Comparison of ENCODE assay signal across 8 cellular contexts in genomic region chr10:23094786-23095403, GRCh38. TPM values are rescaled to one million over a fixed set of nuclear protein-coding genes. Genes with fewer than 3 reads are reported as not detected.
DNase-seq lines count a peak whose midpoint lies in the region; ATAC-seq and TF ChIP-seq lines count a peak whose summit lies in the region.

No MANE protein-coding gene starts in this region.

- peaks cover 12% of the 10 kb centered on the region for H3K4me1 ChIP-seq in A673 (ENCODE audit: insufficient read depth, low read length, poor library complexity, severe bottlenecking)
- peaks cover 24% of the 10 kb centered on the region for H3K4me1 ChIP-seq in HUES64 (ENCODE audit: insufficient read depth, low read length)

- no peak overlapping the region for H3K9ac ChIP-seq in HUES64 (ENCODE audit: low read depth, low read length)

- H3K9me3 Mint-ChIP-seq in central memory CD8-positive, alpha-beta T cell = peaks cover 5% of the 10 kb centered on the region
- H3K9me3 Mint-ChIP-seq in naive thymus-derived CD8-positive, alpha-beta T cell = peaks cover 0 to 27% (median 3%) of the 10 kb centered on the region in 9 donors

- TF ChIP-seq CTCF in A673 (conservative IDR thresholded peaks at IDR 0.05; ENCODE audit: low read depth, low read length) = no peak

- H3K27ac Mint-ChIP-seq in central memory CD8-positive, alpha-beta T cell (ENCODE audit: low read depth) = peak overlapping the region; percentile 61
- H3K27ac Mint-ChIP-seq in naive thymus-derived CD8-positive, alpha-beta T cell = peak overlapping the region; percentile 66 to 91 (median 87)

- H3K27me3 ChIP-seq in A673 (replicated peaks; ENCODE audit: insufficient read depth, low read depth, low read length, poor library complexity) (no peaks in the 10 kb centered on the region), HUES64 (ENCODE audit: insufficient read depth, low read length) (no peaks in the 10 kb centered on the region)

- BruUV-seq in A673 (replicated peaks; lab: Mats Ljungman, UMichigan) = no TSS peak

- H3K36me3 Mint-ChIP-seq in central memory CD8-positive, alpha-beta T cell (ENCODE audit: insufficient read depth) = peaks cover 11% of the 10 kb centered on the region
- no peaks in the 10 kb centered on the region for H3K36me3 Mint-ChIP-seq in naive thymus-derived CD8-positive, alpha-beta T cell

- H3K9me3 ChIP-seq in A673 (ENCODE audit: low read depth, low read length, poor library complexity, severe bottlenecking) = peaks cover 19% of the 10 kb centered on the region
- H3K9me3 ChIP-seq in HUES64 (ENCODE audit: insufficient read depth, low read depth, low read length) = no peaks in the 10 kb centered on the region

- peaks cover 9% of the 10 kb centered on the region for H3K36me3 ChIP-seq in A673 (ENCODE audit: insufficient read depth, low read length, poor library complexity, severe bottlenecking)
- H3K36me3 ChIP-seq in HUES64 (ENCODE audit: insufficient read depth, low read length) = no peaks in the 10 kb centered on the region

- peaks cover 33% of the 10 kb centered on the region for H3K4me1 Mint-ChIP-seq in central memory CD8-positive, alpha-beta T cell
- peaks cover 17 to 35% (median 22%) of the 10 kb centered on the region in 4 donors for H3K4me1 Mint-ChIP-seq in naive thymus-derived CD8-positive, alpha-beta T cell

- no peak for DNase-seq in A673 (ENCODE audit: low spot score)
- DNase-seq in central memory CD8-positive, alpha-beta T cell (ENCODE audit: low spot score in 2 of 2) = no peak
- DNase-seq in naive thymus-derived CD8-positive, alpha-beta T cell = peak in 3 of 10 donors; percentile 3 to 10 (median 5)
- no peak for DNase-seq in NCI-H345 (lab: John Stamatoyannopoulos, UW)
- no peak for DNase-seq in SKM-1 (lab: John Stamatoyannopoulos, UW; ENCODE audit: unreplicated experiment)
- no peak for DNase-seq in AG20443 (ENCODE audit: low spot score)

- peak overlapping the region; percentile 91 for H3K4me3 Mint-ChIP-seq in central memory CD8-positive, alpha-beta T cell
- H3K4me3 Mint-ChIP-seq in naive thymus-derived CD8-positive, alpha-beta T cell = peak overlapping the region; percentile 73 to 92 (median 88)

- H3K27me3 Mint-ChIP-seq in central memory CD8-positive, alpha-beta T cell = no peaks in the 10 kb centered on the region
- no peaks in the 10 kb centered on the region for H3K27me3 Mint-ChIP-seq in naive thymus-derived CD8-positive, alpha-beta T cell

- CTCF ChIA-PET in A673 (lab: Charles Lee) = no interaction called here

- intact Hi-C loops in A673 (cut with micrococcal nuclease; ENCODE audit: unreplicated experiment) = no loop called here

- POLR2A ChIA-PET in A673 (lab: Charles Lee; ENCODE audit: low non-redundant PET) = no interaction called here
- POLR2A ChIA-PET in naive thymus-derived CD8-positive, alpha-beta T cell (lab: Charles Lee) = no interaction called here

- no peak for ATAC-seq in central memory CD8-positive, alpha-beta T cell (replicated peaks; ENCODE audit: extremely low read depth, poor library complexity, severe bottlenecking)
- peak in 1 of 2 donors; percentile 2 for ATAC-seq in naive thymus-derived CD8-positive, alpha-beta T cell
- ATAC-seq in HG02885 (IDR thresholded peaks at IDR 0.05; ENCODE audit: poor library complexity, unreplicated experiment) = no peak

- peak overlapping the region; percentile 78 for H3K4me3 ChIP-seq in A673 (ENCODE audit: low read depth, low read length, poor library complexity, severe bottlenecking)
- H3K4me3 ChIP-seq in HUES64 (ENCODE audit: low read length) = peak overlapping the region; percentile 29

- 70% methylated on average over 8 of the region's 8 CpGs for WGBS in HUES64

- no peak overlapping the region for H3K27ac ChIP-seq in A673 (ENCODE audit: low read depth, low read length, poor library complexity, severe bottlenecking)
- no peak overlapping the region for H3K27ac ChIP-seq in HUES64 (ENCODE audit: low read depth, low read length)

RNA-seq across cellular contexts. Expression of gene MSRB2, which starts 0.5 kb away (rescaled TPM):
- 6.4 and 9.1 TPM in 2 replicates for total RNA-seq in A673 (2021)
- 16.8 TPM for polyA plus RNA-seq in HUES64 (2013, experiment 1 of 2)
- 21.3 TPM for polyA plus RNA-seq in HUES64 (2013, experiment 2 of 2)
- 1 to 10 TPM; 6.1 TPM for total RNA-seq in naive thymus-derived CD8-positive, alpha-beta T cell
- polyA plus RNA-seq in naive thymus-derived CD8-positive, alpha-beta T cell = 10 to 100 TPM; 11.3 to 12.3 (median 12.2) TPM
